ENCODE assay signal across 14 cellular contexts in genomic region chr10:92712016-92712889, GRCh38. TPM values are rescaled to one million over a fixed set of nuclear protein-coding genes. Genes with fewer than 3 reads are reported as not detected.
DNase-seq lines count a peak whose midpoint lies in the region; ATAC-seq, FAIRE-seq and TF ChIP-seq lines count a peak whose summit lies in the region.
"Had no signal": no experiment of that assay in that cellular context is flagged by ENCODE, and none has a peak within 500 bp of the region (broad histone marks: within the 10 kb centered on the region; RNA-seq: fewer than 3 reads in every experiment).

No MANE protein-coding gene starts in this region.

- POLR2A ChIA-PET in K562 (lab: Yijun Ruan, JAX), result interaction anchor here (0.7 to 1.4 kb wide), 3 partner anchors 8 to 49 kb away, joined by 3 to 4 read pairs (median 3); no protein-coding TSS in a partner anchor

- CTCF ChIA-PET in K562 (lab: Yijun Ruan, JAX; ENCODE audit: low intra/inter-chr PET ratio), result no interaction called here

- H2AFZ ChIP-seq in K562 (ENCODE audit: low read depth, low read length), result no peak overlapping the region

- BruUV-seq in K562 (replicated peaks; lab: Mats Ljungman, UMichigan), result no TSS peak

- intact Hi-C loops in K562 (cut with micrococcal nuclease) (no loop called here), pancreas (cut with DNase I) (no loop called here)

- 81% methylated on average over 9 of the region's 10 CpGs for WGBS in K562 (ENCODE audit: insufficient coverage, low coverage, missing lambda C conversion rate)
- 89 to 95% methylated on average over 10 of the region's 10 CpGs for WGBS in pancreas, 2 donors

- in situ Hi-C loops in K562 (cut with MboI), result no loop called here

- H3K27ac ChIP-seq in BLaER1 treated with 17β-estradiol and CSF1 and Interleukin-3, amounts not matched to agents 10 nM and 100 nM, result peak overlapping the region in 4 of 11 experiments; percentile 7 to 42 (median 26); a peak in 5 of 22 replicates
- H3K27ac ChIP-seq in K562 (ENCODE audit: extremely low read depth, low read depth, low read length), result no peak overlapping the region
- H3K27ac ChIP-seq in pancreas, result no peak overlapping the region

- H4K20me1 ChIP-seq in BLaER1 treated with 17β-estradiol and CSF1 and Interleukin-3, amounts not matched to agents 10 nM and 100 nM, result no peaks in the 10 kb centered on the region
- no peaks in the 10 kb centered on the region for H4K20me1 ChIP-seq in K562 (replicated peaks; ENCODE audit: control insufficient read depth, insufficient read depth, low read length)

- H3K36me3 ChIP-seq in BLaER1 treated with 17β-estradiol and CSF1 and Interleukin-3, amounts not matched to agents 10 nM and 100 nM, result peaks cover 0 to 14% (median 0%) of the 10 kb centered on the region in 11 experiments; a peak in 4 of 22 replicates
- H3K36me3 ChIP-seq in K562 (ENCODE audit: control insufficient read depth, insufficient read depth, low read length), result no peaks in the 10 kb centered on the region
- no peaks in the 10 kb centered on the region for H3K36me3 ChIP-seq in pancreas

- no peak overlapping the region for H3K4me3 ChIP-seq in BLaER1 treated with 17β-estradiol and CSF1 and Interleukin-3, amounts not matched to agents 10 nM and 100 nM
- H3K4me3 ChIP-seq in K562, result no peak overlapping the region
- no peak overlapping the region for H3K4me3 ChIP-seq in pancreas
- H3K4me3 ChIP-seq: lung had no signal

- no peaks in the 10 kb centered on the region for H3K27me3 ChIP-seq in BLaER1 treated with 17β-estradiol and CSF1 and Interleukin-3, amounts not matched to agents 10 nM and 100 nM
- H3K27me3 ChIP-seq in K562 (ENCODE audit: control insufficient read depth in 2 of 2, insufficient read depth in 2 of 2, low read length in 2 of 2) (no peaks in the 10 kb centered on the region), pancreas (no peaks in the 10 kb centered on the region)

- no peak for TF ChIP-seq POLR2A in K562 (conservative IDR thresholded peaks at IDR 0.05)

- H3K9me1 ChIP-seq in K562 (ENCODE audit: control insufficient read depth, insufficient read depth, low read length), result no peaks in the 10 kb centered on the region

- TF ChIP-seq CTCF in K562 (IDR thresholded peaks at IDR 0.05 in 2 of 3, conservative IDR thresholded peaks at IDR 0.05 in 1 of 3; ENCODE audit: insufficient read depth in 2 of 3, low read depth in 1 of 3, low read length in 3 of 3) (no peak), GM20000 (IDR thresholded peaks at IDR 0.05; ENCODE audit: extremely low read depth, missing control alignments) (no peak), pancreas (IDR thresholded peaks at IDR 0.05) (no peak)

- no peaks in the 10 kb centered on the region for H3K79me2 ChIP-seq in K562 (ENCODE audit: control insufficient read depth, insufficient read depth, low read length)

- TF ChIP-seq RAD21 in K562 (CRISPR knock-in tag; conservative IDR thresholded peaks at IDR 0.05 in 1 of 2, IDR thresholded peaks at IDR 0.05 in 1 of 2), result no peak

- H3K4me1 ChIP-seq in BLaER1 treated with 17β-estradiol and CSF1 and Interleukin-3, amounts not matched to agents 10 nM and 100 nM, result peaks cover 0 to 28% (median 15%) of the 10 kb centered on the region in 10 experiments; a peak in 12 of 20 replicates
- no peaks in the 10 kb centered on the region; a peak in 1 of 5 replicates for H3K4me1 ChIP-seq in K562 (replicated peaks in 1 of 2; ENCODE audit: control insufficient read depth in 2 of 2, insufficient read depth in 2 of 2, low read length in 2 of 2)
- H3K4me1 ChIP-seq in pancreas, result no peaks in the 10 kb centered on the region

- peaks cover 14 to 35% (median 29%) of the 10 kb centered on the region in 11 experiments for H3K9me3 ChIP-seq in BLaER1 treated with 17β-estradiol and CSF1 and Interleukin-3, amounts not matched to agents 10 nM and 100 nM (replicated peaks in 1 of 11)
- H3K9me3 ChIP-seq in K562 (replicated peaks; ENCODE audit: control insufficient read depth, insufficient read depth, low read depth, low read length), result 0 out of 2 replicates have a peak, but pooled peaks cover 4% of the 10 kb centered on the region
- no peaks in the 10 kb centered on the region for H3K9me3 ChIP-seq in pancreas

- ATAC-seq in GM19351 (IDR thresholded peaks at IDR 0.05; ENCODE audit: unreplicated experiment), result peak; percentile 62
- ATAC-seq in K562, result no peak
- ATAC-seq in pancreas, result no peak
- ATAC-seq: activated T-cell treated with anti-CD3 and anti-CD28 coated beads, Interleukin-2, amount 50 U/mL, for 72 hours; effector memory CD8-positive, alpha-beta T cell had no signal

- no peak overlapping the region for H3K9ac ChIP-seq in BLaER1 treated with 17β-estradiol and CSF1 and Interleukin-3, amounts not matched to agents 10 nM and 100 nM
- no peak overlapping the region for H3K9ac ChIP-seq in K562 (ENCODE audit: insufficient read depth in 1 of 2, low read depth in 2 of 2, low read length in 2 of 2)

- FAIRE-seq in K562 (lab: Jason Lieb, UNC), result no peak
- FAIRE-seq in pancreas (lab: Jason Lieb, UNC), result no peak

- TF ChIP-seq EP300 in K562 (IDR thresholded peaks at IDR 0.05; ENCODE audit: low read length), result no peak

- DNase-seq in NCI-H748 (lab: John Stamatoyannopoulos, UW; ENCODE audit: unreplicated experiment), result peak; percentile 79
- no peak for DNase-seq in K562 (ENCODE audit: extremely low read depth in 1 of 4, low spot score in 3 of 4)
- DNase-seq in GM20000 (ENCODE audit: low spot score), result no peak
- DNase-seq in activated CD8-positive, alpha-beta memory T cell treated with anti-CD3 and anti-CD28 coated beads, Interleukin-2, amount 50 U/mL, for 48 hours, result no peak
- no peak for DNase-seq in pancreas
- DNase-seq in COLO668 (lab: John Stamatoyannopoulos, UW; ENCODE audit: unreplicated experiment), result no peak
- DNase-seq: activated T-cell treated with anti-CD3 and anti-CD28 coated beads, Interleukin-2, amount 50 U/mL, for 72 hours; Calu3; effector memory CD8-positive, alpha-beta T cell; stimulated activated CD4-positive, alpha-beta T cell treated with anti-CD3 and anti-CD28 coated beads, Interleukin-1b, Interleukin-23, amount 100 ng/mL, for 48 hours; stimulated activated naive CD4-positive, alpha-beta T cell had no signal

- peak overlapping the region in 7 of 11 experiments; percentile 4 to 75 (median 52); a peak in 11 of 22 replicates for H3K4me2 ChIP-seq in BLaER1 treated with 17β-estradiol and CSF1 and Interleukin-3, amounts not matched to agents 10 nM and 100 nM
- H3K4me2 ChIP-seq in K562 (ENCODE audit: insufficient read depth, low read length), result no peak overlapping the region

TF ChIP-seq in K562, 482 proteins besides CTCF, POLR2A, EP300 and RAD21:
- TF ChIP-seq RBM25 (IDR thresholded peaks at IDR 0.05; ENCODE audit: low read depth, low read length, severe bottlenecking), result peak; percentile 38
- TF ChIP-seq, protein P1, sequence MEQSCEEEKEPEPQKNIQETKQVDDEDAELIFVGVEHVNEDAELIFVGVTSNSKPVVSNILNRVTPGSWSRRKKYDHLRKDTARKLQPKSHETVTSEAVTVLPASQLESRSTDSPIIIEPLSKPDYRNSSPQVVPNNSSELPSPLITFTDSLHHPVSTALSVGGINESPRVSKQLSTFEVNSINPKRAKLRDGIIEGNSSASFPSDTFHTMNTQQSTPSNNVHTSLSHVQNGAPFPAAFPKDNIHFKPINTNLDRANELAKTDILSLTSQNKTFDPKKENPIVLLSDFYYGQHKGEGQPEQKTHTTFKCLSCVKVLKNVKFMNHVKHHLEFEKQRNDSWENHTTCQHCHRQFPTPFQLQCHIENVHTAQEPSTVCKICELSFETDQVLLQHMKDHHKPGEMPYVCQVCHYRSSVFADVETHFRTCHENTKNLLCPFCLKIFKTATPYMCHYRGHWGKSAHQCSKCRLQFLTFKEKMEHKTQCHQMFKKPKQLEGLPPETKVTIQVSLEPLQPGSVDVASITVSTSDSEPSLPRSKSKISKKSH (CRISPR knock-in tag; IDR thresholded peaks at IDR 0.05), result no peak
- no peak for TF ChIP-seq ETV6 (IDR thresholded peaks at IDR 0.05; ENCODE audit: borderline replicate concordance in 1 of 2, low read depth in 2 of 2, low read length in 1 of 2)
- no peak for TF ChIP-seq ETV6 (CRISPR knock-in tag; IDR thresholded peaks at IDR 0.05; ENCODE audit: borderline replicate concordance)
- 0 out of 4 replicates have a peak, but pooled peaks of 1 of the 2 experiments have one; percentile 7 for TF ChIP-seq KDM1A (IDR thresholded peaks at IDR 0.05)

RNA-seq across cellular contexts. Expression of gene HHEX, which starts 22.5 kb away (rescaled TPM):
- 105 and 158 TPM in 2 replicates for total RNA-seq in K562 (2011; cell fraction: chromatin; rRNA removed; ENCODE audit: low replicate concordance)
- 77.9 and 81.1 TPM in 2 replicates for total RNA-seq in K562 (2011; cell fraction: nucleolus; rRNA removed)
- 120 and 153 TPM in 2 replicates for total RNA-seq in K562 (2011; cell fraction: nucleoplasm; rRNA removed)
- total RNA-seq in K562 (2014; rRNA removed) (68.0 and 69.2 TPM in 2 replicates), K562 (2014; rRNA removed; fragmentation: Illumina TruSeq; extraction: Trizol) (95.8 and 110 TPM in 2 replicates), K562 (2015; rRNA removed; fragmentation: Illumina TruSeq; extraction: Trizol) (79.8 and 80.2 TPM in 2 replicates), K562 (2021) (108 and 120 TPM in 2 replicates), pancreas (10 to 100 TPM; 17.6 to 29.1 (median 20.5) TPM)
- polyA plus RNA-seq in K562 (2011; rRNA removed) (67.9 and 78.2 TPM in 2 replicates), K562 (2014; fragmentation: Illumina TruSeq; extraction: Trizol) (97.5 and 133 TPM in 2 replicates), K562 (2014; fragmentation: Nextera tagmentation; extraction: Ambion mirVana) (10 to 100 TPM; 37.2 to 51.4 TPM), K562 (2014; rRNA removed) (101 and 110 TPM in 2 replicates), pancreas (10 to 100 TPM; 38.2 to 71.2 TPM)
- polyA plus RNA-seq in K562 (2011; cell fraction: cytosol; rRNA removed), result 34.7 and 42.9 TPM in 2 replicates
- polyA plus RNA-seq in K562 (2011; cell fraction: nucleus; rRNA removed), result 202 and 206 TPM in 2 replicates
- polyA plus RNA-seq in K562 (2012), result 97.4 and 134 TPM in 2 replicates
- 72.5 and 80.9 TPM in 2 replicates for polyA minus RNA-seq in K562 (2011; rRNA and poly(A)+ RNA removed)
- polyA minus RNA-seq in K562 (2011; cell fraction: cytosol; rRNA and poly(A)+ RNA removed), result 27.8 and 36.2 TPM in 2 replicates
- polyA minus RNA-seq in K562 (2011; cell fraction: nucleus; rRNA and poly(A)+ RNA removed), result 116 and 143 TPM in 2 replicates
